1 cellular context compared by ENCODE assay signal in genomic region chr10:30534465-30535144, GRCh38.
A peak's percentile ranks its signal among the peaks of the same experiment; 100 is the strongest.
TF ChIP-seq lines count a peak whose summit lies in the region.

No MANE protein-coding gene starts in this region.

TF ChIP-seq in HepG2, 621 proteins besides CTCF, POLR2A, EP300 and RAD21 (continued from another document and continues in another):
- TF ChIP-seq, protein P1, sequence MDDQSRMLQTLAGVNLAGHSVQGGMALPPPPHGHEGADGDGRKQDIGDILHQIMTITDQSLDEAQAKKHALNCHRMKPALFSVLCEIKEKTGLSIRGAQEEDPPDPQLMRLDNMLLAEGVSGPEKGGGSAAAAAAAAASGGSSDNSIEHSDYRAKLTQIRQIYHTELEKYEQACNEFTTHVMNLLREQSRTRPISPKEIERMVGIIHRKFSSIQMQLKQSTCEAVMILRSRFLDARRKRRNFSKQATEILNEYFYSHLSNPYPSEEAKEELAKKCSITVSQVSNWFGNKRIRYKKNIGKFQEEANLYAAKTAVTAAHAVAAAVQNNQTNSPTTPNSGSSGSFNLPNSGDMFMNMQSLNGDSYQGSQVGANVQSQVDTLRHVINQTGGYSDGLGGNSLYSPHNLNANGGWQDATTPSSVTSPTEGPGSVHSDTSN (CRISPR knock-in tag; IDR thresholded peaks at IDR 0.05; ENCODE audit: borderline replicate concordance) = no peak
- TF ChIP-seq SRSF1 (optimal IDR thresholded peaks at IDR 0.05; ENCODE audit: low read depth, low read length) (no peak), ASH2L (IDR thresholded peaks at IDR 0.05; ENCODE audit: insufficient read length, low read depth, low read length) (no peak), SP1 (IDR thresholded peaks at IDR 0.05) (no peak), SP1 (CRISPR knock-in tag; IDR thresholded peaks at IDR 0.05) (no peak), MIXL1 (CRISPR knock-in tag; IDR thresholded peaks at IDR 0.05) (0 out of 2 replicates have a peak, but pooled peaks have one; percentile 42), GATAD2A (CRISPR knock-in tag; IDR thresholded peaks at IDR 0.05) (peak; percentile 39; the same call in 1 of the 2 replicates), ZNF317 (CRISPR knock-in tag; IDR thresholded peaks at IDR 0.05) (no peak), ZNF788 (CRISPR knock-in tag; IDR thresholded peaks at IDR 0.05; ENCODE audit: borderline replicate concordance) (no peak), ISX (CRISPR knock-in tag; conservative IDR thresholded peaks at IDR 0.05) (no peak), PCBP2 (optimal IDR thresholded peaks at IDR 0.05; ENCODE audit: low read depth, low read length, poor library complexity, severe bottlenecking) (no peak), ZNF207 (IDR thresholded peaks at IDR 0.05; ENCODE audit: borderline replicate concordance) (no peak), KDM2A (CRISPR knock-in tag; IDR thresholded peaks at IDR 0.05; ENCODE audit: borderline replicate concordance, low read depth) (0 out of 2 replicates have a peak, but pooled peaks have one; percentile 20), ZNF687 (CRISPR knock-in tag; IDR thresholded peaks at IDR 0.05) (peak; percentile 16; the same call in 1 of the 2 replicates), ZBTB34 (CRISPR knock-in tag; IDR thresholded peaks at IDR 0.05) (no peak), HOMEZ (CRISPR knock-in tag; IDR thresholded peaks at IDR 0.05; ENCODE audit: low read depth) (0 out of 2 replicates have a peak, but pooled peaks have one; percentile 34), ZNF124 (CRISPR knock-in tag; IDR thresholded peaks at IDR 0.05) (no peak), ZNF256 (CRISPR knock-in tag; conservative IDR thresholded peaks at IDR 0.05) (no peak), HIC2 (CRISPR knock-in tag; IDR thresholded peaks at IDR 0.05; ENCODE audit: low read depth) (no peak), ZNF354B (CRISPR knock-in tag; IDR thresholded peaks at IDR 0.05) (no peak), SP2 (CRISPR knock-in tag; IDR thresholded peaks at IDR 0.05) (no peak), STAT5B (CRISPR knock-in tag; IDR thresholded peaks at IDR 0.05) (no peak), ZMYM2 (CRISPR knock-in tag; IDR thresholded peaks at IDR 0.05) (no peak), MEIS1 (CRISPR knock-in tag; IDR thresholded peaks at IDR 0.05; ENCODE audit: borderline replicate concordance) (0 out of 2 replicates have a peak, but pooled peaks have one; percentile 23), MATR3 (CRISPR knock-in tag; IDR thresholded peaks at IDR 0.05) (no peak), ZNF510 (CRISPR knock-in tag; IDR thresholded peaks at IDR 0.05; ENCODE audit: low read depth) (no peak), SIX4 (CRISPR knock-in tag; IDR thresholded peaks at IDR 0.05) (no peak), ZNF460 (CRISPR knock-in tag; IDR thresholded peaks at IDR 0.05; ENCODE audit: borderline replicate concordance) (peak; percentile 76; the same call in 1 of the 2 replicates), TGIF2 (CRISPR knock-in tag; IDR thresholded peaks at IDR 0.05) (0 out of 2 replicates have a peak, but pooled peaks have one; percentile 41), TBL1XR1 (IDR thresholded peaks at IDR 0.05; ENCODE audit: borderline replicate concordance, low read length, partially characterized antibody) (no peak), ZNF451 (CRISPR knock-in tag; IDR thresholded peaks at IDR 0.05) (no peak), MED1 (CRISPR knock-in tag; IDR thresholded peaks at IDR 0.05) (no peak), POLR2AphosphoS2 (IDR thresholded peaks at IDR 0.05; ENCODE audit: low read depth, low read length) (no peak), ELF1 (CRISPR knock-in tag; IDR thresholded peaks at IDR 0.05) (no peak), ZNF792 (CRISPR knock-in tag; IDR thresholded peaks at IDR 0.05) (0 out of 2 replicates have a peak, but pooled peaks have one; percentile 27), ZFP36L2 (CRISPR knock-in tag; IDR thresholded peaks at IDR 0.05) (no peak), ZNF816 (CRISPR knock-in tag; IDR thresholded peaks at IDR 0.05; ENCODE audit: borderline replicate concordance) (no peak), ZNF644 (CRISPR knock-in tag; IDR thresholded peaks at IDR 0.05; ENCODE audit: low read depth) (0 out of 2 replicates have a peak, but pooled peaks have one; percentile 40), ZNF747 (CRISPR knock-in tag; IDR thresholded peaks at IDR 0.05; ENCODE audit: borderline replicate concordance) (no peak), ZNF326 (CRISPR knock-in tag; IDR thresholded peaks at IDR 0.05; ENCODE audit: borderline replicate concordance) (no peak), ZNF713 (CRISPR knock-in tag; IDR thresholded peaks at IDR 0.05) (no peak), SMC3 (IDR thresholded peaks at IDR 0.05; ENCODE audit: low read length) (peak; percentile 92), PLRG1 (conservative IDR thresholded peaks at IDR 0.05) (no peak), CEBPB (IDR thresholded peaks at IDR 0.05; ENCODE audit: borderline replicate concordance, low read depth, low read length) (peak; percentile 65; the same call in 1 of the 2 replicates), POGZ (CRISPR knock-in tag; IDR thresholded peaks at IDR 0.05) (0 out of 2 replicates have a peak, but pooled peaks have one; percentile 14), GABPB1 (CRISPR knock-in tag; IDR thresholded peaks at IDR 0.05) (no peak), RFXAP (CRISPR knock-in tag; IDR thresholded peaks at IDR 0.05; ENCODE audit: borderline replicate concordance) (no peak), GATAD1 (CRISPR knock-in tag; IDR thresholded peaks at IDR 0.05) (peak; percentile 31; the same call in 1 of the 2 replicates), CREBL2 (CRISPR knock-in tag; IDR thresholded peaks at IDR 0.05; ENCODE audit: borderline replicate concordance) (no peak)
- TF ChIP-seq, protein P2, sequence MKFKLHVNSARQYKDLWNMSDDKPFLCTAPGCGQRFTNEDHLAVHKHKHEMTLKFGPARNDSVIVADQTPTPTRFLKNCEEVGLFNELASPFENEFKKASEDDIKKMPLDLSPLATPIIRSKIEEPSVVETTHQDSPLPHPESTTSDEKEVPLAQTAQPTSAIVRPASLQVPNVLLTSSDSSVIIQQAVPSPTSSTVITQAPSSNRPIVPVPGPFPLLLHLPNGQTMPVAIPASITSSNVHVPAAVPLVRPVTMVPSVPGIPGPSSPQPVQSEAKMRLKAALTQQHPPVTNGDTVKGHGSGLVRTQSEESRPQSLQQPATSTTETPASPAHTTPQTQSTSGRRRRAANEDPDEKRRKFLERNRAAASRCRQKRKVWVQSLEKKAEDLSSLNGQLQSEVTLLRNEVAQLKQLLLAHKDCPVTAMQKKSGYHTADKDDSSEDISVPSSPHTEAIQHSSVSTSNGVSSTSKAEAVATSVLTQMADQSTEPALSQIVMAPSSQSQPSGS (CRISPR knock-in tag; IDR thresholded peaks at IDR 0.05) = no peak
- TF ChIP-seq, protein P3, sequence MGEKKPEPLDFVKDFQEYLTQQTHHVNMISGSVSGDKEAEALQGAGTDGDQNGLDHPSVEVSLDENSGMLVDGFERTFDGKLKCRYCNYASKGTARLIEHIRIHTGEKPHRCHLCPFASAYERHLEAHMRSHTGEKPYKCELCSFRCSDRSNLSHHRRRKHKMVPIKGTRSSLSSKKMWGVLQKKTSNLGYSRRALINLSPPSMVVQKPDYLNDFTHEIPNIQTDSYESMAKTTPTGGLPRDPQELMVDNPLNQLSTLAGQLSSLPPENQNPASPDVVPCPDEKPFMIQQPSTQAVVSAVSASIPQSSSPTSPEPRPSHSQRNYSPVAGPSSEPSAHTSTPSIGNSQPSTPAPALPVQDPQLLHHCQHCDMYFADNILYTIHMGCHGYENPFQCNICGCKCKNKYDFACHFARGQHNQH (CRISPR knock-in tag; IDR thresholded peaks at IDR 0.05) = no peak
- TF ChIP-seq, protein P4, sequence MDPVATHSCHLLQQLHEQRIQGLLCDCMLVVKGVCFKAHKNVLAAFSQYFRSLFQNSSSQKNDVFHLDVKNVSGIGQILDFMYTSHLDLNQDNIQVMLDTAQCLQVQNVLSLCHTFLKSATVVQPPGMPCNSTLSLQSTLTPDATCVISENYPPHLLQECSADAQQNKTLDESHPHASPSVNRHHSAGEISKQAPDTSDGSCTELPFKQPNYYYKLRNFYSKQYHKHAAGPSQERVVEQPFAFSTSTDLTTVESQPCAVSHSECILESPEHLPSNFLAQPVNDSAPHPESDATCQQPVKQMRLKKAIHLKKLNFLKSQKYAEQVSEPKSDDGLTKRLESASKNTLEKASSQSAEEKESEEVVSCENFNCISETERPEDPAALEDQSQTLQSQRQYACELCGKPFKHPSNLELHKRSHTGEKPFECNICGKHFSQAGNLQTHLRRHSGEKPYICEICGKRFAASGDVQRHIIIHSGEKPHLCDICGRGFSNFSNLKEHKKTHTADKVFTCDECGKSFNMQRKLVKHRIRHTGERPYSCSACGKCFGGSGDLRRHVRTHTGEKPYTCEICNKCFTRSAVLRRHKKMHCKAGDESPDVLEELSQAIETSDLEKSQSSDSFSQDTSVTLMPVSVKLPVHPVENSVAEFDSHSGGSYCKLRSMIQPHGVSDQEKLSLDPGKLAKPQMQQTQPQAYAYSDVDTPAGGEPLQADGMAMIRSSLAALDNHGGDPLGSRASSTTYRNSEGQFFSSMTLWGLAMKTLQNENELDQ (CRISPR knock-in tag; IDR thresholded peaks at IDR 0.05; ENCODE audit: borderline replicate concordance) = no peak
- TF ChIP-seq, protein P5, sequence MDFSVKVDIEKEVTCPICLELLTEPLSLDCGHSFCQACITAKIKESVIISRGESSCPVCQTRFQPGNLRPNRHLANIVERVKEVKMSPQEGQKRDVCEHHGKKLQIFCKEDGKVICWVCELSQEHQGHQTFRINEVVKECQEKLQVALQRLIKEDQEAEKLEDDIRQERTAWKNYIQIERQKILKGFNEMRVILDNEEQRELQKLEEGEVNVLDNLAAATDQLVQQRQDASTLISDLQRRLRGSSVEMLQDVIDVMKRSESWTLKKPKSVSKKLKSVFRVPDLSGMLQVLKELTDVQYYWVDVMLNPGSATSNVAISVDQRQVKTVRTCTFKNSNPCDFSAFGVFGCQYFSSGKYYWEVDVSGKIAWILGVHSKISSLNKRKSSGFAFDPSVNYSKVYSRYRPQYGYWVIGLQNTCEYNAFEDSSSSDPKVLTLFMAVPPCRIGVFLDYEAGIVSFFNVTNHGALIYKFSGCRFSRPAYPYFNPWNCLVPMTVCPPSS (IDR thresholded peaks at IDR 0.05) = no peak
